22 cellular contexts compared by ENCODE assay signal in genomic region chr1:58790313-58790712, GRCh38.
"Had no signal": no experiment of that assay in that cellular context is flagged by ENCODE, and none has a peak within 500 bp of the region (broad histone marks: within the 10 kb centered on the region; RNA-seq: fewer than 3 reads in every experiment).

No MANE protein-coding gene starts in this region.

- H3K9me3 ChIP-seq: esophagus muscularis mucosa, gastroesophageal sphincter, lower lobe of right lung, neutrophil, testis had no signal

- H3K36me3 ChIP-seq: esophagus muscularis mucosa, gastroesophageal sphincter, lower lobe of right lung, neutrophil had no signal

- H3K27ac Mint-ChIP-seq: stimulated activated naive B cell treated with anti-CD40 and anti-IgM and Interleukin-4, amounts not matched to agents 10 μg/mL and 1 μg/mL and 100 μg/mL, for 72 hours had no signal

- H3K27me3 Mint-ChIP-seq: naive thymus-derived CD4-positive, alpha-beta T cell; stimulated activated naive B cell treated with anti-CD40 and anti-IgM and Interleukin-4, amounts not matched to agents 10 μg/mL and 1 μg/mL and 100 μg/mL, for 72 hours; stimulated activated naive CD8-positive, alpha-beta T cell treated with anti-CD3 and anti-CD28 coated beads, Interleukin-15, amount 100 ng/mL, for 72 hours had no signal

- H3K27me3 ChIP-seq: dorsolateral prefrontal cortex, esophagus muscularis mucosa, gastroesophageal sphincter, testis, tibial nerve had no signal

- ATAC-seq: gastroesophageal sphincter; lower lobe of right lung; naive thymus-derived CD4-positive, alpha-beta T cell; psoas muscle; sciatic nerve; stimulated activated naive B cell treated with anti-CD40 and anti-IgM and Interleukin-4, amounts not matched to agents 10 μg/mL and 1 μg/mL and 100 μg/mL, for 72 hours; stimulated activated naive CD8-positive, alpha-beta T cell treated with anti-CD3 and anti-CD28 coated beads, Interleukin-15, amount 100 ng/mL, for 72 hours had no signal

- H3K27ac ChIP-seq: dorsolateral prefrontal cortex, esophagus muscularis mucosa, gastroesophageal sphincter, left ventricle myocardium inferior, neutrophil, psoas muscle, spleen, testis, tibial nerve had no signal

- H3K4me3 Mint-ChIP-seq: naive thymus-derived CD4-positive, alpha-beta T cell; stimulated activated naive B cell treated with anti-CD40 and anti-IgM and Interleukin-4, amounts not matched to agents 10 μg/mL and 1 μg/mL and 100 μg/mL, for 72 hours; stimulated activated naive CD8-positive, alpha-beta T cell treated with anti-CD3 and anti-CD28 coated beads, Interleukin-15, amount 100 ng/mL, for 72 hours had no signal

- H3K4me3 ChIP-seq: dorsolateral prefrontal cortex, esophagus muscularis mucosa, gastroesophageal sphincter, left ventricle myocardium inferior, lower lobe of right lung, psoas muscle, spleen, testis, tibial nerve had no signal

- DNase-seq: cortex of kidney; dorsolateral prefrontal cortex; effector CD8-positive, alpha-beta T cell; foreskin fibroblast; glutamatergic neuron; left ventricle myocardium inferior; lower lobe of right lung; mesenchymal stem cell; naive thymus-derived CD4-positive, alpha-beta T cell; psoas muscle; spleen; stimulated activated CD4-positive, alpha-beta T cell treated with anti-CD3 and anti-CD28 coated beads, Interleukin-15, amount 100 ng/mL, for 24 hours; stimulated activated CD4-positive, alpha-beta T cell treated with anti-CD3 and anti-CD28 coated beads, Interleukin-1b, Interleukin-23, amount 100 ng/mL, for 48 hours; stimulated activated CD4-positive, alpha-beta T cell treated with anti-CD3 and anti-CD28 coated beads, Interleukin-4, amount 100 ng/mL, for 24 hours; stimulated activated naive B cell treated with anti-CD40 and anti-IgM and Interleukin-4, amounts not matched to agents 10 μg/mL and 1 μg/mL and 100 μg/mL, for 72 hours; stimulated activated naive CD8-positive, alpha-beta T cell treated with anti-CD3 and anti-CD28 coated beads, Interleukin-15, amount 100 ng/mL, for 72 hours; testis had no signal
